In the genomic region with DNA sequence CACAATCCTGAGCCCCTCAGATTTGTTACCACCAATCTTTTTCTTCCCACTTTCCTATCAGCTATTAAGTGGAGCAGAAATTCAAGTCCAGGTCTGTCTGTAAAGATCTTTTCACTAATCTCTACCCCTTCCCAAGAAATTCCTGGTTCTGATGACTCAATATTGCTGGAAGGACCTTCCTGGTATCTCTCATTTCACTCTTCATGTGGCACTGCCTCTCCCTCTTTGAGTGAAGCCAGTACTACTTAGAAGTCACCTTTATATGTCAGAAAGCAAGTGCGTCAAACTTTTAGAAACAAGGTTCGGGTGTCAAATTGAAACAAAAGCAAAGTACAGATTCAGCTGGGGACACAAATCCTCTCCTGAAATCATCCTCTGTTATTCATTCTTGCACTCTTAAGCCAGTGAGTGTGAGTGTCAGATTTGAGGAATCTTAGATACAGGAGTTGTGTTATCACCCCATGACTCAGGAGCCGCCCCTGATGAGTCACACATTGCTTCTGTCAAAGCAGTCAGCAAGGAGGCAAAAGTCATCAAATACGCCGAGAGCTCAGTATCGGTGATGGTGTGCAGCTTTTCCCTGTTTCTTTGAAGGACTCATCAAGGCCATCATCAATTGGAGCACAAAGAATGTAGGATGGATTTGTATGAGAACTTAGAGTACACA, we compare ENCODE assay signal across 13 cellular contexts.
DNase-seq lines count a peak whose midpoint lies in the region; ATAC-seq, FAIRE-seq and TF ChIP-seq lines count a peak whose summit lies in the region.
"Had no signal": no experiment of that assay in that cellular context is flagged by ENCODE, and none has a peak within 500 bp of the region (broad histone marks: within the 10 kb centered on the region; RNA-seq: fewer than 3 reads in every experiment).

No MANE protein-coding gene starts in this region.

- H3K9me3 ChIP-seq in astrocyte (ENCODE audit: insufficient read depth, low read depth, low read length), result no peaks in the 10 kb centered on the region

- peaks cover 22% of the 10 kb centered on the region for H3K4me1 Mint-ChIP-seq in astrocyte (ENCODE audit: low read depth, unreplicated experiment)
- no peaks in the 10 kb centered on the region for H3K4me1 Mint-ChIP-seq in activated naive CD8-positive, alpha-beta T cell treated with anti-CD3 and anti-CD28 coated beads, Interleukin-2, amount 50 U/mL, for 24 hours

- peak overlapping the region; percentile 29 for H2AFZ ChIP-seq in astrocyte (ENCODE audit: low read depth, low read length)

- H3K27me3 ChIP-seq in astrocyte (ENCODE audit: insufficient read depth, low read length), result no peaks in the 10 kb centered on the region

- H3K27me3 Mint-ChIP-seq in astrocyte (ENCODE audit: low read depth, unreplicated experiment), result no peaks in the 10 kb centered on the region
- no peaks in the 10 kb centered on the region for H3K27me3 Mint-ChIP-seq in activated naive CD8-positive, alpha-beta T cell treated with anti-CD3 and anti-CD28 coated beads, Interleukin-2, amount 50 U/mL, for 24 hours
- H3K27me3 Mint-ChIP-seq: activated CD8-positive, alpha-beta T cell treated with anti-CD3 and anti-CD28 coated beads for 36 hours; progenitor cell of endocrine pancreas had no signal

- TF ChIP-seq CTCF in AG10803 (conservative IDR thresholded peaks at IDR 0.05; ENCODE audit: low read length) (no peak), astrocyte (IDR thresholded peaks at IDR 0.05; ENCODE audit: insufficient read depth, low read depth, low read length) (no peak)

- peak overlapping the region; percentile 63 for H3K27ac Mint-ChIP-seq in astrocyte (ENCODE audit: unreplicated experiment)
- H3K27ac Mint-ChIP-seq in activated naive CD8-positive, alpha-beta T cell treated with anti-CD3 and anti-CD28 coated beads, Interleukin-2, amount 50 U/mL, for 24 hours, result no peak overlapping the region
- H3K27ac Mint-ChIP-seq: activated CD8-positive, alpha-beta T cell treated with anti-CD3 and anti-CD28 coated beads for 36 hours had no signal

- peak overlapping the region; percentile 59 for H3K27ac ChIP-seq in astrocyte (ENCODE audit: low read depth, low read length)

- no peak overlapping the region for H3K4me3 Mint-ChIP-seq in astrocyte (ENCODE audit: unreplicated experiment)
- no peak overlapping the region for H3K4me3 Mint-ChIP-seq in activated naive CD8-positive, alpha-beta T cell treated with anti-CD3 and anti-CD28 coated beads, Interleukin-2, amount 50 U/mL, for 24 hours
- H3K4me3 Mint-ChIP-seq: activated CD8-positive, alpha-beta T cell treated with anti-CD3 and anti-CD28 coated beads for 36 hours had no signal

- ATAC-seq in GM21526 (IDR thresholded peaks at IDR 0.05; ENCODE audit: low FRiP score, unreplicated experiment), result no peak
- ATAC-seq in activated naive CD8-positive, alpha-beta T cell treated with anti-CD3 and anti-CD28 coated beads, Interleukin-2, amount 50 U/mL, for 24 hours, result no peak
- ATAC-seq: activated CD8-positive, alpha-beta T cell treated with anti-CD3 and anti-CD28 coated beads for 36 hours; Panc1 had no signal

- no peaks in the 10 kb centered on the region for H3K36me3 ChIP-seq in astrocyte (ENCODE audit: insufficient read depth, low read length)

- no peak for FAIRE-seq in astrocyte (lab: Jason Lieb, UNC)

- no peak overlapping the region for H3K4me3 ChIP-seq in AG10803 (ENCODE audit: low read length)
- H3K4me3 ChIP-seq in astrocyte (ENCODE audit: insufficient read depth, low read depth, low read length), result no peak overlapping the region

- peak; percentile 30 for DNase-seq in AG10803 (ENCODE audit: low read depth)
- DNase-seq in HT-29 (ENCODE audit: low spot score), result peak; percentile 74
- DNase-seq in astrocyte (ENCODE audit: low read depth), result peak; percentile 92
- peak; percentile 96 for DNase-seq in islet precursor cell
- DNase-seq in NCI-H1105 (lab: John Stamatoyannopoulos, UW), result no peak
- no peak for DNase-seq in activated T-cell treated with anti-CD3 and anti-CD28 coated beads for 4 hours
- no peak for DNase-seq in activated naive CD8-positive, alpha-beta T cell treated with anti-CD3 and anti-CD28 coated beads, Interleukin-2, amount 50 U/mL, for 24 hours
- DNase-seq: activated CD8-positive, alpha-beta T cell treated with anti-CD3 and anti-CD28 coated beads for 36 hours; DMS79 treated with DMSO at 0.1 percent for 48 hours; stimulated activated CD8-positive, alpha-beta memory T cell treated with anti-CD3 and anti-CD28 coated beads, Interleukin-4, amount 100 ng/mL, for 48 hours had no signal

- peak overlapping the region; percentile 77 for H3K4me2 ChIP-seq in astrocyte (ENCODE audit: low read length)

- H3K36me3 Mint-ChIP-seq in astrocyte (ENCODE audit: low read depth, unreplicated experiment), result no peaks in the 10 kb centered on the region
- no peaks in the 10 kb centered on the region for H3K36me3 Mint-ChIP-seq in activated naive CD8-positive, alpha-beta T cell treated with anti-CD3 and anti-CD28 coated beads, Interleukin-2, amount 50 U/mL, for 24 hours (ENCODE audit: low read depth)

- no peaks in the 10 kb centered on the region for H3K79me2 ChIP-seq in astrocyte (ENCODE audit: insufficient read depth, low read length)

- no peaks in the 10 kb centered on the region for H3K9me3 Mint-ChIP-seq in astrocyte (ENCODE audit: unreplicated experiment)
- no peaks in the 10 kb centered on the region for H3K9me3 Mint-ChIP-seq in activated naive CD8-positive, alpha-beta T cell treated with anti-CD3 and anti-CD28 coated beads, Interleukin-2, amount 50 U/mL, for 24 hours

- no peaks in the 10 kb centered on the region for H4K20me1 ChIP-seq in astrocyte (ENCODE audit: insufficient read depth, low read length)

- H3K9ac ChIP-seq in astrocyte (ENCODE audit: low read length), result no peak overlapping the region

- peaks cover 19% of the 10 kb centered on the region for H3K4me1 ChIP-seq in astrocyte (ENCODE audit: insufficient read depth, low read length)

Comparison
In these comparisons a context has a peak if more than half of its experiments do, and no peak if none do; other contexts are left out.
1. DNase-seq: peak in AG10803 (single experiment), HT-29 (single experiment), astrocyte (single experiment) and islet precursor cell (single experiment); none in NCI-H1105 (single experiment), activated T-cell treated with anti-CD3 and anti-CD28 coated beads for 4 hours (single experiment) and activated naive CD8-positive, alpha-beta T cell treated with anti-CD3 and anti-CD28 coated beads, Interleukin-2, amount 50 U/mL, for 24 hours (single experiment).